In genomic region chr6:79694623-79695311, GRCh38 we compare ENCODE assay signal across 17 cellular contexts.
DNase-seq lines count a peak whose midpoint lies in the region; ATAC-seq and TF ChIP-seq lines count a peak whose summit lies in the region.
"Had no signal": no experiment of that assay in that cellular context is flagged by ENCODE, and none has a peak within 500 bp of the region (broad histone marks: within the 10 kb centered on the region; RNA-seq: fewer than 3 reads in every experiment).

No MANE protein-coding gene starts in this region.

- H3K27ac Mint-ChIP-seq in activated CD8-positive, alpha-beta memory T cell treated with anti-CD3 and anti-CD28 coated beads, Interleukin-2, amount 10 ng/mL, durations not matched to agents 7 days and 5 days = no peak overlapping the region
- H3K27ac Mint-ChIP-seq: activated CD4-positive, alpha-beta T cell treated with anti-CD3 and anti-CD28 coated beads for 36 hours had no signal

- no peak overlapping the region for H3K4me3 Mint-ChIP-seq in activated CD8-positive, alpha-beta memory T cell treated with anti-CD3 and anti-CD28 coated beads, Interleukin-2, amount 10 ng/mL, durations not matched to agents 7 days and 5 days
- H3K4me3 Mint-ChIP-seq: activated CD4-positive, alpha-beta T cell treated with anti-CD3 and anti-CD28 coated beads for 36 hours; brain had no signal

- DNase-seq in GM03348 (ENCODE audit: low spot score) (peak; percentile 29), SK-MEL-5 (ENCODE audit: low read depth, low spot score) (peak; percentile 40), fibroblast of lung (ENCODE audit: low read depth in 2 of 2) (peak in 1 of 2 donors; percentile 10), retinal pigment epithelial cell (ENCODE audit: low read depth) (no peak), T-helper 2 cell (no peak), NCI-H1092 (lab: John Stamatoyannopoulos, UW) (no peak)
- no peak for DNase-seq in activated CD8-positive, alpha-beta memory T cell treated with anti-CD3 and anti-CD28 coated beads, Interleukin-2, amount 10 ng/mL, durations not matched to agents 7 days and 5 days
- DNase-seq: activated CD4-positive, alpha-beta T cell treated with anti-CD3 and anti-CD28 coated beads for 36 hours; activated naive CD4-positive, alpha-beta T cell; AML-193; hypothalamus; left cardiac atrium; NCI-H2029 treated with DMSO at 0.1 percent for 48 hours; NCI-H446 treated with DMSO at 0.1 percent for 48 hours; T-helper 9 cell had no signal

- no peak overlapping the region for H3K27ac ChIP-seq in fibroblast of lung (ENCODE audit: insufficient read depth, low read length)

- TF ChIP-seq CTCF in fibroblast of lung (conservative IDR thresholded peaks at IDR 0.05 in 1 of 2, IDR thresholded peaks at IDR 0.05 in 1 of 2; ENCODE audit: low read depth in 1 of 2, low read length in 2 of 2) = peak; percentile 12 to 29
- peak; percentile 15 for TF ChIP-seq CTCF in retinal pigment epithelial cell (conservative IDR thresholded peaks at IDR 0.05; ENCODE audit: low read depth, low read length)

- ATAC-seq in activated CD8-positive, alpha-beta memory T cell treated with anti-CD3 and anti-CD28 coated beads, Interleukin-2, amount 10 ng/mL, durations not matched to agents 7 days and 5 days = no peak
- ATAC-seq in HG03571 (IDR thresholded peaks at IDR 0.05; ENCODE audit: unreplicated experiment) = no peak
- ATAC-seq: activated CD4-positive, alpha-beta T cell treated with anti-CD3 and anti-CD28 coated beads for 36 hours had no signal

- H3K9ac ChIP-seq in fibroblast of lung (ENCODE audit: insufficient read depth, low read length) = no peak overlapping the region

- H3K4me2 ChIP-seq in fibroblast of lung (ENCODE audit: extremely low read depth, insufficient read depth, low read length) = no peak overlapping the region

- H3K36me3 ChIP-seq in fibroblast of lung (ENCODE audit: control insufficient read depth, insufficient read depth, low read length) = no peaks in the 10 kb centered on the region

- no peaks in the 10 kb centered on the region for H4K20me1 ChIP-seq in fibroblast of lung (ENCODE audit: control insufficient read depth, extremely low read depth, insufficient read depth, low read length)

- no peaks in the 10 kb centered on the region for H3K9me3 ChIP-seq in fibroblast of lung (ENCODE audit: control insufficient read depth, insufficient read depth, low read depth, low read length)

- H3K27me3 Mint-ChIP-seq in activated CD8-positive, alpha-beta memory T cell treated with anti-CD3 and anti-CD28 coated beads, Interleukin-2, amount 10 ng/mL, durations not matched to agents 7 days and 5 days = peaks cover 2% of the 10 kb centered on the region
- H3K27me3 Mint-ChIP-seq: brain had no signal

- no peak overlapping the region for H3K4me3 ChIP-seq in fibroblast of lung (replicated peaks in 1 of 4; ENCODE audit: control extremely low read depth in 1 of 4, insufficient read depth in 1 of 4, low read depth in 3 of 4, low read length in 4 of 4)
- no peak overlapping the region for H3K4me3 ChIP-seq in retinal pigment epithelial cell (ENCODE audit: low read length)

- in situ Hi-C loops in SK-MEL-5 (cut with HindIII; ENCODE audit: low pct_unique_long_range_greater_than_20kb, low sequenced_read_pairs) = no loop called here

- no peaks in the 10 kb centered on the region for H3K4me1 Mint-ChIP-seq in activated CD8-positive, alpha-beta memory T cell treated with anti-CD3 and anti-CD28 coated beads, Interleukin-2, amount 10 ng/mL, durations not matched to agents 7 days and 5 days
- H3K4me1 Mint-ChIP-seq: activated CD4-positive, alpha-beta T cell treated with anti-CD3 and anti-CD28 coated beads for 36 hours had no signal

- no peaks in the 10 kb centered on the region for H3K36me3 Mint-ChIP-seq in activated CD8-positive, alpha-beta memory T cell treated with anti-CD3 and anti-CD28 coated beads, Interleukin-2, amount 10 ng/mL, durations not matched to agents 7 days and 5 days

- no peak overlapping the region for H2AFZ ChIP-seq in fibroblast of lung (ENCODE audit: low read length)

- no peaks in the 10 kb centered on the region for H3K4me1 ChIP-seq in fibroblast of lung (ENCODE audit: control insufficient read depth, extremely low read depth, insufficient read depth, low read length)

- H3K79me2 ChIP-seq in fibroblast of lung (ENCODE audit: control insufficient read depth, insufficient read depth, low read length) = no peaks in the 10 kb centered on the region

- H3K27me3 ChIP-seq in fibroblast of lung (ENCODE audit: control insufficient read depth, insufficient read depth, low read length) = no peaks in the 10 kb centered on the region

- H3K9me3 Mint-ChIP-seq in activated CD8-positive, alpha-beta memory T cell treated with anti-CD3 and anti-CD28 coated beads, Interleukin-2, amount 10 ng/mL, durations not matched to agents 7 days and 5 days (ENCODE audit: low read depth) = no peaks in the 10 kb centered on the region

- CTCF ChIA-PET in activated CD8-positive, alpha-beta memory T cell treated with anti-CD3 and anti-CD28 coated beads, Interleukin-2, amount 10 ng/mL, durations not matched to agents 7 days and 5 days (lab: Charles Lee) = no interaction called here

Comparison
In these comparisons a context has a peak if more than half of its experiments do, and no peak if none do; other contexts are left out.
1. DNase-seq: peak in GM03348 (single experiment) and SK-MEL-5 (single experiment); none in retinal pigment epithelial cell (single experiment), activated CD8-positive, alpha-beta memory T cell treated with anti-CD3 and anti-CD28 coated beads, Interleukin-2, amount 10 ng/mL, durations not matched to agents 7 days and 5 days (single experiment), T-helper 2 cell (0 of 5) and NCI-H1092 (single experiment).